Comparison of ENCODE assay signal across 8 cellular contexts in the genomic region with DNA sequence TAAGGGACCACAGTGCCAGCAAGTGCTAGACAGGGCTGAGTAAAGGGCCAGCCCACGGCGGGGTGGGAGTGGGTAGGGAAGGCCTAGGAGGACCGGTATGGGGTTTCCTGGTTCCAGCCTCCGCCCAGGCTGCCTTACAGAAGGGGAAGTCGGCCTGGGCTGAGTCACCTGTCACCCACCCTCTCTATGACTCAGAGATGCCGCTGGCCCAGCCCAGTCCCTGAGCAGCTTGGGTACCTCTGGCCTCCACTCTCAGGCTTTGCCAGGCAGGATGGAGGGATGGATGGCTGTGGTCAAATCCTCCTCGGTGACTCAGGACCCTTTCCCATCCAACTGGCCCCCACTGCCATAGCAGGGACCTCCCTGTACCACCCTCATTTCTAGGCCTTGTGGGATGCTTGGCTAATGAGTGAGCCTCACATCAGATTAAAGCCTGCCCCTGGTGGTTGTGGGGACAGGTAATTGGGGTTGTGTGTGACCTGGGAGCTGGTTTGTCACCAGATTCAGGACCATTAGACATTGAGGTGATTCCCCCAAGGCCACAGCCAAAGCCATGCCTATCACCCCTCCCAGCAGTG. TPM values are rescaled to one million over a fixed set of nuclear protein-coding genes. Genes with fewer than 3 reads are reported as not detected.
A peak's percentile ranks its signal among the peaks of the same experiment; 100 is the strongest.
DNase-seq lines count a peak whose midpoint lies in the region; ATAC-seq and TF ChIP-seq lines count a peak whose summit lies in the region.

No MANE protein-coding gene starts in this region.

- H3K4me3 Mint-ChIP-seq in activated CD4-positive, alpha-beta T cell treated with anti-CD3 and anti-CD28 coated beads for 36 hours, result no peak overlapping the region

- H3K4me1 Mint-ChIP-seq in activated CD4-positive, alpha-beta T cell treated with anti-CD3 and anti-CD28 coated beads for 36 hours, result peaks cover 32% of the 10 kb centered on the region

- CTCF ChIA-PET in activated CD4-positive, alpha-beta T cell treated with anti-CD3 and anti-CD28 coated beads for 36 hours (lab: Charles Lee), result interaction anchor here (0.5 to 2.1 kb wide), 13 partner anchors 11 to 637 kb away, joined by 3 to 13 read pairs (median 4); a partner anchor contains a TSS

- POLR2A ChIA-PET in activated CD4-positive, alpha-beta T cell treated with anti-CD3 and anti-CD28 coated beads for 36 hours (lab: Charles Lee), result interaction anchor here (0.6 to 1.5 kb wide), 4 partner anchors 10 to 648 kb away, joined by 3 read pairs; no protein-coding TSS in a partner anchor

- H3K27me3 Mint-ChIP-seq in activated CD4-positive, alpha-beta T cell treated with anti-CD3 and anti-CD28 coated beads for 36 hours, result no peaks in the 10 kb centered on the region

- peak overlapping the region; percentile 75 for H3K27ac Mint-ChIP-seq in activated CD4-positive, alpha-beta T cell treated with anti-CD3 and anti-CD28 coated beads for 36 hours

- no peaks in the 10 kb centered on the region for H3K27me3 ChIP-seq in GM06990 (replicated peaks; ENCODE audit: control insufficient read depth, insufficient read depth, low read length)
- H3K27me3 ChIP-seq in colonic mucosa, result no peaks in the 10 kb centered on the region
- no peaks in the 10 kb centered on the region for H3K27me3 ChIP-seq in esophagus muscularis mucosa

- no peaks in the 10 kb centered on the region for H3K9me3 Mint-ChIP-seq in activated CD4-positive, alpha-beta T cell treated with anti-CD3 and anti-CD28 coated beads for 36 hours (ENCODE audit: low read depth)

- 69% methylated on average over 4 of the region's 7 CpGs for WGBS in esophagus muscularis mucosa

- H3K27ac ChIP-seq in colonic mucosa (no peak overlapping the region), esophagus muscularis mucosa (replicated peaks in 1 of 4) (no peak overlapping the region)

- peaks cover 5% of the 10 kb centered on the region for H3K36me3 Mint-ChIP-seq in activated CD4-positive, alpha-beta T cell treated with anti-CD3 and anti-CD28 coated beads for 36 hours (ENCODE audit: low read depth)

- H3K9me3 ChIP-seq in colonic mucosa (no peaks in the 10 kb centered on the region), esophagus muscularis mucosa (no peaks in the 10 kb centered on the region)

- ATAC-seq in activated CD4-positive, alpha-beta T cell treated with anti-CD3 and anti-CD28 coated beads for 36 hours, result peak; percentile 99
- ATAC-seq in omental fat pad (ENCODE audit: low FRiP score) (peak; percentile 84), HG03025 (IDR thresholded peaks at IDR 0.05; ENCODE audit: low FRiP score, unreplicated experiment) (no peak), GM18520 (IDR thresholded peaks at IDR 0.05; ENCODE audit: unreplicated experiment) (no peak)

- DNase-seq in GM06990 (ENCODE audit: extremely low read depth, insufficient read length) (peak; percentile 49), HS-27A (ENCODE audit: low read depth) (peak; percentile 77), colonic mucosa (peak; percentile 85), omental fat pad (ENCODE audit: low spot score) (peak; percentile 25), esophagus muscularis mucosa (ENCODE audit: extremely low spot score) (no peak)
- DNase-seq in activated CD4-positive, alpha-beta T cell treated with anti-CD3 and anti-CD28 coated beads for 36 hours, result peak; percentile 95

- TF ChIP-seq POLR2A in esophagus muscularis mucosa (IDR thresholded peaks at IDR 0.05; ENCODE audit: low read depth), result no peak

- TF ChIP-seq EP300 in esophagus muscularis mucosa (IDR thresholded peaks at IDR 0.05), result no peak

- peaks cover 5% of the 10 kb centered on the region for H3K4me1 ChIP-seq in colonic mucosa
- peaks cover 6 to 23% (median 14%) of the 10 kb centered on the region in 4 donors for H3K4me1 ChIP-seq in esophagus muscularis mucosa

- H3K9ac ChIP-seq in colonic mucosa (ENCODE audit: low read depth in 2 of 2, low read length in 2 of 2), result peak overlapping the region in 1 of 2 donors; percentile 62

- no peak overlapping the region for H3K4me3 ChIP-seq in GM06990 (replicated peaks; ENCODE audit: low read depth, low read length)
- no peak overlapping the region for H3K4me3 ChIP-seq in colonic mucosa
- no peak overlapping the region for H3K4me3 ChIP-seq in esophagus muscularis mucosa

- TF ChIP-seq CTCF in GM06990 (IDR thresholded peaks at IDR 0.05; ENCODE audit: insufficient read depth, low read length, poor library complexity, severe bottlenecking) (peak; percentile 9), colonic mucosa (IDR thresholded peaks at IDR 0.05) (no peak), omental fat pad (IDR thresholded peaks at IDR 0.05) (no peak), esophagus muscularis mucosa (IDR thresholded peaks at IDR 0.05) (no peak)

- H3K36me3 ChIP-seq in GM06990 (ENCODE audit: control insufficient read depth, insufficient read depth, low read length), result no peaks in the 10 kb centered on the region
- no peaks in the 10 kb centered on the region for H3K36me3 ChIP-seq in colonic mucosa
- H3K36me3 ChIP-seq in esophagus muscularis mucosa, result peaks cover 4 to 21% (median 14%) of the 10 kb centered on the region in 4 donors

- intact Hi-C loops in activated CD4-positive, alpha-beta T cell treated with anti-CD3 and anti-CD28 coated beads for 36 hours (cut with DNase I, micrococcal nuclease), result loop anchor here (1.0 to 10.0 kb wide), 5 partner anchors 14 to 1835 kb away; a partner anchor contains a TSS
- intact Hi-C loops in colonic mucosa (cut with DNase I), result no loop called here
- intact Hi-C loops in esophagus muscularis mucosa (cut with DNase I), result no loop called here

RNA-seq across cellular contexts. Expression of a gene that starts 13.9 kb away (rescaled TPM):
- 1 to 10 TPM; 3.6 to 4.3 TPM for total RNA-seq in activated CD4-positive, alpha-beta T cell treated with anti-CD3 and anti-CD28 coated beads for 36 hours
- total RNA-seq in colonic mucosa (1 to 10 TPM; 5.7 to 7.0 TPM), omental fat pad (10 to 100 TPM in 1 of 4 donors, 1 to 10 TPM in 3; 4.6 to 14.2 (median 6.2) TPM), esophagus muscularis mucosa (10 to 100 TPM in 2 of 4 donors, 1 to 10 TPM in 2; 4.2 to 14.1 (median 9.7) TPM)

RNA-seq across cellular contexts. Expression of a gene that starts 18.2 kb away (rescaled TPM):
- 1 to 10 TPM; 7.8 to 8.5 TPM for total RNA-seq in activated CD4-positive, alpha-beta T cell treated with anti-CD3 and anti-CD28 coated beads for 36 hours
- total RNA-seq in colonic mucosa, result 10 to 100 TPM; 15.2 to 17.1 TPM
- 10 to 100 TPM in 1 of 4 donors, 1 to 10 TPM in 3; 5.8 to 18.0 (median 8.2) TPM for total RNA-seq in omental fat pad
- 10 to 100 TPM in 2 of 4 donors, 1 to 10 TPM in 2; 6.5 to 11.5 (median 9.8) TPM for total RNA-seq in esophagus muscularis mucosa

RNA-seq across cellular contexts. Expression of a gene that starts 42.5 kb away (rescaled TPM):
- under 1 TPM; 0.12 to 0.32 TPM for total RNA-seq in activated CD4-positive, alpha-beta T cell treated with anti-CD3 and anti-CD28 coated beads for 36 hours
- total RNA-seq in colonic mucosa, result 10 to 100 TPM in 1 of 2 donors, 1 to 10 TPM in 1; 9.3 to 27.0 TPM
- total RNA-seq in omental fat pad, result 100 to 1,000 TPM in 1 of 4 donors, 10 to 100 TPM in 3; 61.3 to 139 (median 73.6) TPM
- total RNA-seq in esophagus muscularis mucosa, result 10 to 100 TPM; 28.7 to 44.2 (median 40.2) TPM

RNA-seq across cellular contexts. Expression of a gene that starts 45.2 kb away (rescaled TPM):
- 1 to 10 TPM; 1.2 to 1.4 TPM for total RNA-seq in activated CD4-positive, alpha-beta T cell treated with anti-CD3 and anti-CD28 coated beads for 36 hours
- total RNA-seq in colonic mucosa, result 1 to 10 TPM; 3.2 to 4.3 TPM
- 1 to 10 TPM; 1.3 to 7.4 (median 4.4) TPM for total RNA-seq in omental fat pad
- 1 to 10 TPM in 3 of 4 donors, under 1 TPM in 1; 0.42 to 4.6 (median 2.9) TPM for total RNA-seq in esophagus muscularis mucosa

RNA-seq across cellular contexts. Expression of a gene that starts 57.8 kb away (rescaled TPM):
- 100 to 1,000 TPM; 134 to 137 TPM for total RNA-seq in activated CD4-positive, alpha-beta T cell treated with anti-CD3 and anti-CD28 coated beads for 36 hours
- 10 to 100 TPM; 44.2 to 98.3 TPM for total RNA-seq in colonic mucosa
- total RNA-seq in omental fat pad, result 10 to 100 TPM; 50.9 to 99.2 (median 54.0) TPM
- 10 to 100 TPM; 28.2 to 55.7 (median 42.9) TPM for total RNA-seq in esophagus muscularis mucosa

Comparison
In these comparisons a context has a peak if more than half of its experiments do, and no peak if none do; other contexts are left out.
1. ATAC-seq: peak in activated CD4-positive, alpha-beta T cell treated with anti-CD3 and anti-CD28 coated beads for 36 hours (single experiment) and omental fat pad (single experiment); none in HG03025 (single experiment) and GM18520 (single experiment).
2. RNA of a gene that starts 42.5 kb away (total RNA-seq): 61.3 to 139 TPM in omental fat pad, 28.7 to 44.2 TPM in esophagus muscularis mucosa and 9.3 to 27.0 TPM in colonic mucosa; 0.12 to 0.32 TPM in activated CD4-positive, alpha-beta T cell treated with anti-CD3 and anti-CD28 coated beads for 36 hours; every median in the first group is over 4 times any median in the second.
3. intact Hi-C loops: an anchor here in activated CD4-positive, alpha-beta T cell treated with anti-CD3 and anti-CD28 coated beads for 36 hours (1.0 to 10.0 kb wide); none called in colonic mucosa and esophagus muscularis mucosa.